Comparison of ENCODE assay signal across 9 cellular contexts in the genomic region with DNA sequence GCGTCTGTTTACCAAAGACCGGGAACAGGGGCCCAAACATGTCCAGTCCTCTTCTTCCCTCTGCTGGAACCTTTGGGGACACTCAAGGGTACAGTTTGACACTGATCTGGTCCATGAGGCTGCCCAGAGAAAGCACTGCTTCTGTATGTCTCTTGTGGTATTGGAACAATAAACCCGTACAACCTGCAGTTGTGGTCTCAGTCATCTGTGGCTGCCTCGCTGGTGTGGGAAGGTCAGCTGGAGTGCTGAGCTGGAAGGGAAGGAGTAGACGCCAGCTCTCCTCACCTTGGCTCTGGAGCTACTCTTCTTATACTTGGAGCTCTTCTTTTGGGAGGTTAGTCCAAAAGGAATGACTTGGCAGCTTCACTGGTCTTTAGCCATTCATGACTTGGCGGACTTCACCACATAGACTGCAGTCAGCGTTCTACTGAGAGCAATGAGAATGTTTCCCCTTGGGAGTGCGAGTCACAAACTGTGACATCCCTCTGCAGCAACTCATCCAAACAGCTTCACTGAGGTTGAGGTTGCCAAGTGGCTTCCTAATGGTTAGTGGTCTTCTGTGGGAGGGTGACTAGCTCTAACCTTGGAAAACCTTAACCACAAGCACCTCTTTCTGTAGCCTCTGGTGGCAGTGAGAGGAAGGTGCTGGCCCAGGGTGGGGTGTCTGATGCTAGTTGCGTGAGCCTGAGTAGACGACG.
DNase-seq lines count a peak whose midpoint lies in the region; ATAC-seq, FAIRE-seq and TF ChIP-seq lines count a peak whose summit lies in the region.
"Had no signal": no experiment of that assay in that cellular context is flagged by ENCODE, and none has a peak within 500 bp of the region (broad histone marks: within the 10 kb centered on the region; RNA-seq: fewer than 3 reads in every experiment).

No MANE protein-coding gene starts in this region.

- POLR2A ChIA-PET in WTC11 (lab: Charles Lee): no interaction called here

- peaks cover 28% of the 10 kb centered on the region for H3K36me3 Mint-ChIP-seq in neural crest cell (ENCODE audit: low read depth)
- H3K36me3 Mint-ChIP-seq in WTC11: peaks cover 7% of the 10 kb centered on the region; the same call in 1 of the 2 replicates

- FAIRE-seq in frontal cortex (lab: Jason Lieb, UNC): no peak

- CTCF ChIA-PET in WTC11 (lab: Charles Lee): interaction anchor here (1.7 kb wide), 1 partner anchor 17 kb away, joined by 5 read pairs; no protein-coding TSS in a partner anchor

- H3K9me3 Mint-ChIP-seq in neural crest cell (no peaks in the 10 kb centered on the region), WTC11 (no peaks in the 10 kb centered on the region)

- DNase-seq in AG09319 (ENCODE audit: extremely low read depth, low read depth): peak; percentile 16
- peak; percentile 36 for DNase-seq in HS-5 (ENCODE audit: low read depth)
- DNase-seq in astrocyte of the cerebellum (ENCODE audit: low read depth): peak; percentile 35
- no peak for DNase-seq in neural crest cell (ENCODE audit: low read depth, low spot score)
- no peak for DNase-seq in frontal cortex (ENCODE audit: low spot score in 2 of 2)
- no peak for DNase-seq in T-helper 9 cell
- no peak for DNase-seq in KBM-7
- no peak for DNase-seq in WTC11 (ENCODE audit: low spot score)
- DNase-seq: NCI-H526 treated with DMSO at 0.1 percent for 48 hours had no signal

- TF ChIP-seq CTCF in AG09319 (IDR thresholded peaks at IDR 0.05; ENCODE audit: low read depth, low read length) (no peak; the same call in 1 of the 2 replicates), astrocyte of the cerebellum (IDR thresholded peaks at IDR 0.05; ENCODE audit: low read depth, low read length, missing control alignments) (peak; percentile 13), neural crest cell (conservative IDR thresholded peaks at IDR 0.05) (no peak), WTC11 (IDR thresholded peaks at IDR 0.05) (no peak)

- H3K27ac Mint-ChIP-seq in neural crest cell (ENCODE audit: unreplicated experiment) (no peak overlapping the region), WTC11 (no peak overlapping the region)

- no peak overlapping the region for H3K4me3 ChIP-seq in astrocyte of the cerebellum (ENCODE audit: low read depth, low read length)

- H3K4me3 Mint-ChIP-seq in neural crest cell: peak overlapping the region; percentile 26
- H3K4me3 Mint-ChIP-seq in WTC11: no peak overlapping the region

- ATAC-seq in WTC11: no peak

- H3K4me1 Mint-ChIP-seq in neural crest cell (peaks cover 8% of the 10 kb centered on the region), WTC11 (peaks cover 9% of the 10 kb centered on the region)

- H3K27me3 Mint-ChIP-seq in neural crest cell (ENCODE audit: low read depth) (no peaks in the 10 kb centered on the region), WTC11 (ENCODE audit: low read depth) (no peaks in the 10 kb centered on the region)

- in situ Hi-C loops in astrocyte of the cerebellum (cut with HindIII; ENCODE audit: low sequenced_read_pairs): no loop called here
- in situ Hi-C loops in KBM-7 (cut with MboI; ENCODE audit: low pct_unique_long_range_greater_than_20kb, low sequenced_read_pairs): no loop called here

TF ChIP-seq in WTC11, 78 proteins besides CTCF, POLR2A, EP300 and RAD21:
- TF ChIP-seq, protein P1, sequence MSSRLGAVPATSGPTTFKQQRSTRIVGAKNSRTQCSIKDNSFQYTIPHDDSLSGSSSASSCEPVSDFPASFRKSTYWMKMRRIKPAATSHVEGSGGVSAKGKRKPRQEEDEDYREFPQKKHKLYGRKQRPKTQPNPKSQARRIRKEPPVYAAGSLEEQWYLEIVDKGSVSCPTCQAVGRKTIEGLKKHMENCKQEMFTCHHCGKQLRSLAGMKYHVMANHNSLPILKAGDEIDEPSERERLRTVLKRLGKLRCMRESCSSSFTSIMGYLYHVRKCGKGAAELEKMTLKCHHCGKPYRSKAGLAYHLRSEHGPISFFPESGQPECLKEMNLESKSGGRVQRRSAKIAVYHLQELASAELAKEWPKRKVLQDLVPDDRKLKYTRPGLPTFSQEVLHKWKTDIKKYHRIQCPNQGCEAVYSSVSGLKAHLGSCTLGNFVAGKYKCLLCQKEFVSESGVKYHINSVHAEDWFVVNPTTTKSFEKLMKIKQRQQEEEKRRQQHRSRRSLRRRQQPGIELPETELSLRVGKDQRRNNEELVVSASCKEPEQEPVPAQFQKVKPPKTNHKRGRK (CRISPR knock-in tag; IDR thresholded peaks at IDR 0.05; ENCODE audit: borderline replicate concordance): no peak
- TF ChIP-seq ZNF423 (CRISPR knock-in tag; IDR thresholded peaks at IDR 0.05) (no peak), ZNF416 (CRISPR knock-in tag; IDR thresholded peaks at IDR 0.05) (no peak), ZNF263 (CRISPR knock-in tag; IDR thresholded peaks at IDR 0.05; ENCODE audit: low read depth) (no peak), ZNF396 (CRISPR knock-in tag; IDR thresholded peaks at IDR 0.05; ENCODE audit: borderline replicate concordance) (no peak), CREB1 (CRISPR knock-in tag; IDR thresholded peaks at IDR 0.05) (no peak), FOXK1 (CRISPR knock-in tag; IDR thresholded peaks at IDR 0.05) (no peak), OVOL2 (CRISPR knock-in tag; IDR thresholded peaks at IDR 0.05; ENCODE audit: borderline replicate concordance) (no peak), ZNF317 (CRISPR knock-in tag; IDR thresholded peaks at IDR 0.05; ENCODE audit: borderline replicate concordance, low read depth) (no peak)
- TF ChIP-seq, protein P2, sequence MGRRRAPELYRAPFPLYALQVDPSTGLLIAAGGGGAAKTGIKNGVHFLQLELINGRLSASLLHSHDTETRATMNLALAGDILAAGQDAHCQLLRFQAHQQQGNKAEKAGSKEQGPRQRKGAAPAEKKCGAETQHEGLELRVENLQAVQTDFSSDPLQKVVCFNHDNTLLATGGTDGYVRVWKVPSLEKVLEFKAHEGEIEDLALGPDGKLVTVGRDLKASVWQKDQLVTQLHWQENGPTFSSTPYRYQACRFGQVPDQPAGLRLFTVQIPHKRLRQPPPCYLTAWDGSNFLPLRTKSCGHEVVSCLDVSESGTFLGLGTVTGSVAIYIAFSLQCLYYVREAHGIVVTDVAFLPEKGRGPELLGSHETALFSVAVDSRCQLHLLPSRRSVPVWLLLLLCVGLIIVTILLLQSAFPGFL (CRISPR knock-in tag; IDR thresholded peaks at IDR 0.05; ENCODE audit: borderline replicate concordance): no peak
- TF ChIP-seq, protein P3, sequence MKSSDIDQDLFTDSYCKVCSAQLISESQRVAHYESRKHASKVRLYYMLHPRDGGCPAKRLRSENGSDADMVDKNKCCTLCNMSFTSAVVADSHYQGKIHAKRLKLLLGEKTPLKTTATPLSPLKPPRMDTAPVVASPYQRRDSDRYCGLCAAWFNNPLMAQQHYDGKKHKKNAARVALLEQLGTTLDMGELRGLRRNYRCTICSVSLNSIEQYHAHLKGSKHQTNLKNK (CRISPR knock-in tag; IDR thresholded peaks at IDR 0.05): no peak
- TF ChIP-seq, protein P4, sequence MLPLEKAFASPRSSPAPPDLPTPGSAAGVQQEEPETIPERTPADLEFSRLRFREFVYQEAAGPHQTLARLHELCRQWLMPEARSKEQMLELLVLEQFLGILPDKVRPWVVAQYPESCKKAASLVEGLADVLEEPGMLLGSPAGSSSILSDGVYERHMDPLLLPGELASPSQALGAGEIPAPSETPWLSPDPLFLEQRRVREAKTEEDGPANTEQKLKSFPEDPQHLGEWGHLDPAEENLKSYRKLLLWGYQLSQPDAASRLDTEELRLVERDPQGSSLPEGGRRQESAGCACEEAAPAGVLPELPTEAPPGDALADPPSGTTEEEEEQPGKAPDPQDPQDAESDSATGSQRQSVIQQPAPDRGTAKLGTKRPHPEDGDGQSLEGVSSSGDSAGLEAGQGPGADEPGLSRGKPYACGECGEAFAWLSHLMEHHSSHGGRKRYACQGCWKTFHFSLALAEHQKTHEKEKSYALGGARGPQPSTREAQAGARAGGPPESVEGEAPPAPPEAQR (CRISPR knock-in tag; IDR thresholded peaks at IDR 0.05): no peak
- TF ChIP-seq, protein P5, sequence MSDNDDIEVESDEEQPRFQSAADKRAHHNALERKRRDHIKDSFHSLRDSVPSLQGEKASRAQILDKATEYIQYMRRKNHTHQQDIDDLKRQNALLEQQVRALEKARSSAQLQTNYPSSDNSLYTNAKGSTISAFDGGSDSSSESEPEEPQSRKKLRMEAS (CRISPR knock-in tag; IDR thresholded peaks at IDR 0.05): no peak
- TF ChIP-seq, protein P6, sequence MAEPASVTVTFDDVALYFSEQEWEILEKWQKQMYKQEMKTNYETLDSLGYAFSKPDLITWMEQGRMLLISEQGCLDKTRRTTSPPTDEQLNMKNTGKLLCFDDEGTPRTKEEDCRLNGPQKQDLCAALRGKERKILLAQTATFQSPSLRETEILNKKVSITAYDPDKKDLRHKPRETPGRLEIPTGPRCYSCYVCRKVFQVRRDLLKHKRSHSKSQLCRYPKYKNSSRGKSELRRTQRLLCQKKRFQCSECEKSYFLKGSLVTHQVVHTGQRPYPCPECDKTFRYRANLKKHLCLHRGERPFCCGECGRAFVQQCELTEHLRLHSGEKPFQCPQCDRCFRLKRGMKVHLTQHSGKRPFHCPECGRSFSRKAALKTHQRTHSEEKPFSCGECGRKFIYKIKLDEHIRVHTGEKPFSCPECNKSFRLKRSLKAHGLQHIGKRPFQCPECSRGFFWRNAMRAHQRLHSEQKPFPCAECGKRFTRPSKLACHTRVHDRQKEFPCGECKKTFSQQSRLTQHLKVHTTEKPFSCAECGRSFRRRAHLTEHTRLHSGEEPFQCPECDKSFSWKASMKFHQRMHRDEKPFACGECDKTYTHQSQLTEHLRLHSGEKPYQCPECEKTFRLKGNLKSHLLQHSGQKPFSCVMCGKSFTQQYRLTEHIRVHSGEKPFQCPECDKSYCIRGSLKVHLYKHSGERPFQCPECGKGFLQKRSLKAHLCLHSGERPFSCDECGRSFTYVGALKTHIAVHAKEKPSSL (CRISPR knock-in tag; conservative IDR thresholded peaks at IDR 0.05): no peak

Comparison
In these comparisons a context has a peak if more than half of its experiments do, and no peak if none do; other contexts are left out.
1. DNase-seq: peak in AG09319 (single experiment), HS-5 (single experiment) and astrocyte of the cerebellum (single experiment); none in neural crest cell (single experiment), frontal cortex (0 of 2), T-helper 9 cell (single experiment), KBM-7 (single experiment) and WTC11 (single experiment).